27 cellular contexts compared by ENCODE assay signal in genomic region chr6:2518029-2518428, GRCh38.
"Had no signal": no experiment of that assay in that cellular context is flagged by ENCODE, and none has a peak within 500 bp of the region (broad histone marks: within the 10 kb centered on the region; RNA-seq: fewer than 3 reads in every experiment).

No MANE protein-coding gene starts in this region.

- H3K27ac ChIP-seq: left ventricle myocardium inferior, neural progenitor cell, neutrophil, ovary, right atrium auricular region, right lobe of liver, tibial nerve, uterus had no signal

- H3K4me2 ChIP-seq: neural progenitor cell, smooth muscle cell had no signal

- H3K36me3 Mint-ChIP-seq: mesothelial cell of epicardium; neural progenitor cell; stimulated activated memory B cell treated with anti-CD40 and anti-IgM and Interleukin-4, amounts not matched to agents 10 μg/mL and 1 μg/mL and 100 μg/mL, for 72 hours; type B pancreatic cell had no signal

- H3K4me1 ChIP-seq: left ventricle myocardium inferior, neural progenitor cell, right lobe of liver, tibial nerve, uterus had no signal

- DNase-seq: islet precursor cell; left ventricle myocardium inferior; mesendoderm; naive B cell; natural killer cell; nephron progenitor cell; occipital lobe; ovary; right lobe of liver; stimulated activated CD4-positive, alpha-beta T cell treated with anti-CD3 and anti-CD28 coated beads, Interleukin-1b, Interleukin-23, amount 100 ng/mL, for 48 hours; stimulated activated CD4-positive, alpha-beta T cell treated with anti-CD3 and anti-CD28 coated beads, Interleukin-2, amount 100 ng/mL, for 48 hours; stimulated activated CD4-positive, alpha-beta T cell treated with anti-CD3 and anti-CD28 coated beads, Interleukin-4, amount 100 ng/mL, for 4 hours; stimulated activated CD8-positive, alpha-beta memory T cell treated with anti-CD3 and anti-CD28 coated beads, Interleukin-4, amount 100 ng/mL, for 48 hours; stimulated activated naive CD4-positive, alpha-beta T cell treated with Interleukin-2 at 50 U/mL for 16 hours; stimulated activated naive CD8-positive, alpha-beta T cell treated with anti-CD3 and anti-CD28 coated beads, Interleukin-15, amount 100 ng/mL, for 72 hours; substantia nigra; uterus had no signal

- H3K27ac Mint-ChIP-seq: mesothelial cell of epicardium; naive B cell; natural killer cell; nephron progenitor cell; neural progenitor cell; progenitor cell of endocrine pancreas; stimulated activated memory B cell treated with anti-CD40 and anti-IgM and Interleukin-4, amounts not matched to agents 10 μg/mL and 1 μg/mL and 100 μg/mL, for 72 hours; stimulated activated naive CD8-positive, alpha-beta T cell treated with anti-CD3 and anti-CD28 coated beads, Interleukin-15, amount 100 ng/mL, for 72 hours; type B pancreatic cell had no signal

- H3K9me3 ChIP-seq: neutrophil, ovary, right lobe of liver, uterus had no signal

- H3K4me3 ChIP-seq: left ventricle myocardium inferior, lung, neural progenitor cell, ovary, right atrium auricular region, right lobe of liver, smooth muscle cell, tibial nerve, uterus had no signal

- ATAC-seq: natural killer cell; right lobe of liver; stimulated activated memory B cell treated with anti-CD40 and anti-IgM and Interleukin-4, amounts not matched to agents 10 μg/mL and 1 μg/mL and 100 μg/mL, for 72 hours; stimulated activated naive CD8-positive, alpha-beta T cell treated with anti-CD3 and anti-CD28 coated beads, Interleukin-15, amount 100 ng/mL, for 72 hours had no signal
